Comparison of ENCODE assay signal across 1 cellular context in the genomic region with DNA sequence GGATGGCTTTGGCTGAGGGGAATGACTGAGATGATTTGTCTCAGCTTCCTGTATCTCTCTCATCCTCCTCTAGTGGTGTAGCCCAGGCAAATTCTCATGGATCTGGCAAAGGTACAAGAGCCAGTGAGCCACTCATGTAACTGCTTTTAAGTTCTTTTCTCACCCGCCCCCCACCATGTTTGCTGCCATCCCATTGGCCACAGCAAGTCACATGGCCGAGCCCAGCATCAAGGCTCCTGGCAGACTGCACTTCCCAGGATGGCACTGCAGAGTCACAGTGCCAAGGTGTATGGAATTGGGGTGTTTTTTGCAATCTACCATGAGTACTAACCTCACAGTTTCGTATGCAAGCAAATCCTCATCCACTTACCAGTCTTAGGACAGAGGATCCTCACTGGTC.
TF ChIP-seq lines count a peak whose summit lies in the region.

No MANE protein-coding gene starts in this region.

TF ChIP-seq in H1, 55 proteins besides CTCF, POLR2A, EP300 and RAD21:
- TF ChIP-seq, protein P1, sequence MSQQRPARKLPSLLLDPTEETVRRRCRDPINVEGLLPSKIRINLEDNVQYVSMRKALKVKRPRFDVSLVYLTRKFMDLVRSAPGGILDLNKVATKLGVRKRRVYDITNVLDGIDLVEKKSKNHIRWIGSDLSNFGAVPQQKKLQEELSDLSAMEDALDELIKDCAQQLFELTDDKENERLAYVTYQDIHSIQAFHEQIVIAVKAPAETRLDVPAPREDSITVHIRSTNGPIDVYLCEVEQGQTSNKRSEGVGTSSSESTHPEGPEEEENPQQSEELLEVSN (IDR thresholded peaks at IDR 0.05) = no peak
- TF ChIP-seq, protein P2, sequence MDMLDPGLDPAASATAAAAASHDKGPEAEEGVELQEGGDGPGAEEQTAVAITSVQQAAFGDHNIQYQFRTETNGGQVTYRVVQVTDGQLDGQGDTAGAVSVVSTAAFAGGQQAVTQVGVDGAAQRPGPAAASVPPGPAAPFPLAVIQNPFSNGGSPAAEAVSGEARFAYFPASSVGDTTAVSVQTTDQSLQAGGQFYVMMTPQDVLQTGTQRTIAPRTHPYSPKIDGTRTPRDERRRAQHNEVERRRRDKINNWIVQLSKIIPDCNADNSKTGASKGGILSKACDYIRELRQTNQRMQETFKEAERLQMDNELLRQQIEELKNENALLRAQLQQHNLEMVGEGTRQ (IDR thresholded peaks at IDR 0.05; ENCODE audit: low read length) = peak; percentile 61
